Comparison of ENCODE assay signal across 9 cellular contexts in genomic region chr3:155745795-155746550, GRCh38. TPM values are rescaled to one million over a fixed set of nuclear protein-coding genes. Genes with fewer than 3 reads are reported as not detected.
A peak's percentile ranks its signal among the peaks of the same experiment; 100 is the strongest.
DNase-seq lines count a peak whose midpoint lies in the region; ATAC-seq and TF ChIP-seq lines count a peak whose summit lies in the region.
"Had no signal": no experiment of that assay in that cellular context is flagged by ENCODE, and none has a peak within 500 bp of the region (broad histone marks: within the 10 kb centered on the region; RNA-seq: fewer than 3 reads in every experiment).

No MANE protein-coding gene starts in this region.

- H3K9me3 Mint-ChIP-seq in activated CD4-positive, alpha-beta memory T cell treated with anti-CD3 and anti-CD28 coated beads for 36 hours = no peaks in the 10 kb centered on the region
- no peaks in the 10 kb centered on the region for H3K9me3 Mint-ChIP-seq in activated CD4-positive, alpha-beta memory T cell treated with anti-CD3 and anti-CD28 coated beads, Interleukin-2, amount 10 ng/mL, durations not matched to agents 7 days and 5 days
- no peaks in the 10 kb centered on the region for H3K9me3 Mint-ChIP-seq in neural progenitor cell

- peak overlapping the region; percentile 100 for H3K4me2 ChIP-seq in OCI-LY3 (ENCODE audit: low read length)
- peak overlapping the region; percentile 89 for H3K4me2 ChIP-seq in neural progenitor cell

- no peak overlapping the region for H3K9ac ChIP-seq in OCI-LY3 (ENCODE audit: low read length)
- no peak overlapping the region for H3K9ac ChIP-seq in neural progenitor cell

- H3K36me3 Mint-ChIP-seq in activated CD4-positive, alpha-beta memory T cell treated with anti-CD3 and anti-CD28 coated beads for 36 hours = no peaks in the 10 kb centered on the region
- no peaks in the 10 kb centered on the region for H3K36me3 Mint-ChIP-seq in activated CD4-positive, alpha-beta memory T cell treated with anti-CD3 and anti-CD28 coated beads, Interleukin-2, amount 10 ng/mL, durations not matched to agents 7 days and 5 days (ENCODE audit: low read depth)
- peaks cover 2% of the 10 kb centered on the region for H3K36me3 Mint-ChIP-seq in neural progenitor cell

- DNase-seq in activated CD4-positive, alpha-beta memory T cell treated with anti-CD3 and anti-CD28 coated beads for 36 hours = peak; percentile 21
- DNase-seq in activated CD4-positive, alpha-beta memory T cell treated with anti-CD3 and anti-CD28 coated beads, Interleukin-2, amount 10 ng/mL, durations not matched to agents 7 days and 5 days = no peak
- no peak for DNase-seq in esophagus squamous epithelium (lab: John Stamatoyannopoulos, UW)
- DNase-seq in neural progenitor cell (ENCODE audit: low spot score) = peak; percentile 92
- DNase-seq in effector memory CD4-positive, alpha-beta T cell = no peak

- H3K4me3 ChIP-seq in OCI-LY3 (ENCODE audit: low read length) = peak overlapping the region; percentile 83; the same call in 1 of the 2 replicates
- peak overlapping the region in 3 of 4 donors; percentile 56 to 73 (median 60) for H3K4me3 ChIP-seq in esophagus squamous epithelium
- H3K4me3 ChIP-seq in neural progenitor cell = peak overlapping the region; percentile 93
- H3K4me3 ChIP-seq in effector memory CD4-positive, alpha-beta T cell (ENCODE audit: insufficient read depth, low read depth, low read length, poor library complexity, severe bottlenecking) = no peak overlapping the region
- H3K4me3 ChIP-seq: SJSA1 had no signal

- no peaks in the 10 kb centered on the region for H3K9me3 ChIP-seq in OCI-LY3 (ENCODE audit: insufficient read depth, low read length)
- H3K9me3 ChIP-seq in esophagus squamous epithelium = no peaks in the 10 kb centered on the region
- no peaks in the 10 kb centered on the region for H3K9me3 ChIP-seq in neural progenitor cell (ENCODE audit: low read depth)
- H3K9me3 ChIP-seq in effector memory CD4-positive, alpha-beta T cell (ENCODE audit: control insufficient read depth, low read length) = no peaks in the 10 kb centered on the region
- H3K9me3 ChIP-seq: SJSA1 had no signal

- no peak overlapping the region for H3K27ac Mint-ChIP-seq in activated CD4-positive, alpha-beta memory T cell treated with anti-CD3 and anti-CD28 coated beads for 36 hours
- H3K27ac Mint-ChIP-seq in activated CD4-positive, alpha-beta memory T cell treated with anti-CD3 and anti-CD28 coated beads, Interleukin-2, amount 10 ng/mL, durations not matched to agents 7 days and 5 days = no peak overlapping the region
- peak overlapping the region; percentile 100 for H3K27ac Mint-ChIP-seq in neural progenitor cell

- H4K20me1 ChIP-seq in OCI-LY3 (ENCODE audit: insufficient read depth, low read length) (no peaks in the 10 kb centered on the region), neural progenitor cell (ENCODE audit: low read depth) (no peaks in the 10 kb centered on the region)

- H3K27me3 ChIP-seq in OCI-LY3 (ENCODE audit: low read depth, low read length) = peaks cover 71% of the 10 kb centered on the region
- peaks cover 0 to 47% (median 2%) of the 10 kb centered on the region in 4 donors for H3K27me3 ChIP-seq in esophagus squamous epithelium
- H3K27me3 ChIP-seq in neural progenitor cell = no peaks in the 10 kb centered on the region
- H3K27me3 ChIP-seq in effector memory CD4-positive, alpha-beta T cell (replicated peaks; ENCODE audit: control insufficient read depth, insufficient read depth, low read length, poor library complexity, severe bottlenecking) = no peaks in the 10 kb centered on the region
- H3K27me3 ChIP-seq: SJSA1 had no signal

- WGBS in esophagus squamous epithelium, 2 donors = 22 to 29% methylated on average over 19 of the region's 19 CpGs

- TF ChIP-seq POLR2A in esophagus squamous epithelium (IDR thresholded peaks at IDR 0.05) = no peak

- POLR2A ChIA-PET in activated CD4-positive, alpha-beta memory T cell treated with anti-CD3 and anti-CD28 coated beads for 36 hours (lab: Charles Lee) = no interaction called here
- POLR2A ChIA-PET in activated CD4-positive, alpha-beta memory T cell treated with anti-CD3 and anti-CD28 coated beads, Interleukin-2, amount 10 ng/mL, durations not matched to agents 7 days and 5 days (lab: Charles Lee) = no interaction called here

- H3K27ac ChIP-seq in OCI-LY3 (ENCODE audit: low read length) (no peak overlapping the region), esophagus squamous epithelium (no peak overlapping the region), neural progenitor cell (peak overlapping the region; percentile 91)
- H3K27ac ChIP-seq in effector memory CD4-positive, alpha-beta T cell (ENCODE audit: insufficient read depth, low read length, poor library complexity, severe bottlenecking) = no peak overlapping the region
- H3K27ac ChIP-seq: SJSA1 had no signal

- H3K4me1 ChIP-seq in OCI-LY3 (ENCODE audit: low read length) = peaks cover 6% of the 10 kb centered on the region
- H3K4me1 ChIP-seq in esophagus squamous epithelium = peaks cover 5 to 35% (median 20%) of the 10 kb centered on the region in 3 donors
- H3K4me1 ChIP-seq in neural progenitor cell = peaks cover 68% of the 10 kb centered on the region
- H3K4me1 ChIP-seq in effector memory CD4-positive, alpha-beta T cell (ENCODE audit: control insufficient read depth, insufficient read depth, low read length, poor library complexity, severe bottlenecking) = peaks cover 7% of the 10 kb centered on the region

- H3K79me2 ChIP-seq in OCI-LY3 (ENCODE audit: low read length) (no peaks in the 10 kb centered on the region), neural progenitor cell (ENCODE audit: low read depth) (peaks cover 38% of the 10 kb centered on the region)

- TF ChIP-seq CTCF in OCI-LY3 (IDR thresholded peaks at IDR 0.05; ENCODE audit: low read depth, low read length) (no peak), esophagus squamous epithelium (IDR thresholded peaks at IDR 0.05) (no peak), neural progenitor cell (IDR thresholded peaks at IDR 0.05) (no peak)

- H3K4me1 Mint-ChIP-seq in activated CD4-positive, alpha-beta memory T cell treated with anti-CD3 and anti-CD28 coated beads for 36 hours (ENCODE audit: low read depth) = peaks cover 15% of the 10 kb centered on the region
- peaks cover 20% of the 10 kb centered on the region for H3K4me1 Mint-ChIP-seq in activated CD4-positive, alpha-beta memory T cell treated with anti-CD3 and anti-CD28 coated beads, Interleukin-2, amount 10 ng/mL, durations not matched to agents 7 days and 5 days
- H3K4me1 Mint-ChIP-seq in neural progenitor cell = peaks cover 70% of the 10 kb centered on the region

- H3K36me3 ChIP-seq in OCI-LY3 (replicated peaks; ENCODE audit: low read depth, low read length) = no peaks in the 10 kb centered on the region
- H3K36me3 ChIP-seq in esophagus squamous epithelium = no peaks in the 10 kb centered on the region
- no peaks in the 10 kb centered on the region for H3K36me3 ChIP-seq in neural progenitor cell
- H3K36me3 ChIP-seq in effector memory CD4-positive, alpha-beta T cell (ENCODE audit: control insufficient read depth, insufficient read depth, low read length) = no peaks in the 10 kb centered on the region
- H3K36me3 ChIP-seq: SJSA1 had no signal

- H3K27me3 Mint-ChIP-seq in activated CD4-positive, alpha-beta memory T cell treated with anti-CD3 and anti-CD28 coated beads for 36 hours = peaks cover 27% of the 10 kb centered on the region
- peaks cover 59% of the 10 kb centered on the region for H3K27me3 Mint-ChIP-seq in activated CD4-positive, alpha-beta memory T cell treated with anti-CD3 and anti-CD28 coated beads, Interleukin-2, amount 10 ng/mL, durations not matched to agents 7 days and 5 days
- peaks cover 2% of the 10 kb centered on the region for H3K27me3 Mint-ChIP-seq in neural progenitor cell (ENCODE audit: insufficient read depth, low read depth)

- intact Hi-C loops in activated CD4-positive, alpha-beta memory T cell treated with anti-CD3 and anti-CD28 coated beads for 36 hours (cut with micrococcal nuclease) = loop anchor here (2.0 kb wide), 1 partner anchor 109 kb away; the partner anchor contains the start of gene SLC33A1
- intact Hi-C loops in esophagus squamous epithelium (cut with DNase I) = no loop called here

- ATAC-seq in HG03097 (IDR thresholded peaks at IDR 0.05; ENCODE audit: low FRiP score, unreplicated experiment) (no peak), HG02642 (IDR thresholded peaks at IDR 0.05; ENCODE audit: poor library complexity, unreplicated experiment) (no peak)

- H2AFZ ChIP-seq in OCI-LY3 (ENCODE audit: low read depth, low read length) = no peak overlapping the region
- H2AFZ ChIP-seq in neural progenitor cell (replicated peaks) = peak overlapping the region; percentile 64

- peaks cover 48% of the 10 kb centered on the region for H3F3A ChIP-seq in neural progenitor cell (ENCODE audit: low read depth)

- H3K4me3 Mint-ChIP-seq in activated CD4-positive, alpha-beta memory T cell treated with anti-CD3 and anti-CD28 coated beads for 36 hours = peak overlapping the region; percentile 79
- H3K4me3 Mint-ChIP-seq in activated CD4-positive, alpha-beta memory T cell treated with anti-CD3 and anti-CD28 coated beads, Interleukin-2, amount 10 ng/mL, durations not matched to agents 7 days and 5 days = no peak overlapping the region
- peak overlapping the region; percentile 99 for H3K4me3 Mint-ChIP-seq in neural progenitor cell

- CTCF ChIA-PET in activated CD4-positive, alpha-beta memory T cell treated with anti-CD3 and anti-CD28 coated beads for 36 hours (lab: Charles Lee) = interaction anchor here (0.6 to 1.6 kb wide), 3 partner anchors 10 to 60 kb away, joined by 3 to 5 read pairs (median 5); partner anchors contain the start of gene C3orf33
- CTCF ChIA-PET in activated CD4-positive, alpha-beta memory T cell treated with anti-CD3 and anti-CD28 coated beads, Interleukin-2, amount 10 ng/mL, durations not matched to agents 7 days and 5 days (lab: Charles Lee) = interaction anchor here (2.2 kb wide), 1 partner anchor 60 kb away, joined by 6 read pairs; the partner anchor contains the start of gene C3orf33

RNA-seq across cellular contexts. Expression of gene PLCH1, which starts 1.1 kb away (rescaled TPM):
- total RNA-seq in activated CD4-positive, alpha-beta memory T cell treated with anti-CD3 and anti-CD28 coated beads for 36 hours = under 1 TPM; 0.10 to 0.12 TPM
- under 1 TPM; 0.08 to 0.20 TPM for total RNA-seq in activated CD4-positive, alpha-beta memory T cell treated with anti-CD3 and anti-CD28 coated beads, Interleukin-2, amount 10 ng/mL, durations not matched to agents 7 days and 5 days
- total RNA-seq in esophagus squamous epithelium (1 to 10 TPM in 1 of 4 donors, under 1 TPM in 3; 0.19 to 2.1 (median 0.28) TPM), neural progenitor cell (ENCODE audit: low replicate concordance) (28.8 and 32.0 TPM in 2 replicates)

Comparison
In these comparisons a context has a peak if more than half of its experiments do, and no peak if none do; other contexts are left out.
1. DNase-seq: peak in activated CD4-positive, alpha-beta memory T cell treated with anti-CD3 and anti-CD28 coated beads for 36 hours (single experiment) and neural progenitor cell (single experiment); none in activated CD4-positive, alpha-beta memory T cell treated with anti-CD3 and anti-CD28 coated beads, Interleukin-2, amount 10 ng/mL, durations not matched to agents 7 days and 5 days (single experiment), esophagus squamous epithelium (single experiment) and effector memory CD4-positive, alpha-beta T cell (0 of 3).